Comparison of ENCODE assay signal across 8 cellular contexts in the genomic region with DNA sequence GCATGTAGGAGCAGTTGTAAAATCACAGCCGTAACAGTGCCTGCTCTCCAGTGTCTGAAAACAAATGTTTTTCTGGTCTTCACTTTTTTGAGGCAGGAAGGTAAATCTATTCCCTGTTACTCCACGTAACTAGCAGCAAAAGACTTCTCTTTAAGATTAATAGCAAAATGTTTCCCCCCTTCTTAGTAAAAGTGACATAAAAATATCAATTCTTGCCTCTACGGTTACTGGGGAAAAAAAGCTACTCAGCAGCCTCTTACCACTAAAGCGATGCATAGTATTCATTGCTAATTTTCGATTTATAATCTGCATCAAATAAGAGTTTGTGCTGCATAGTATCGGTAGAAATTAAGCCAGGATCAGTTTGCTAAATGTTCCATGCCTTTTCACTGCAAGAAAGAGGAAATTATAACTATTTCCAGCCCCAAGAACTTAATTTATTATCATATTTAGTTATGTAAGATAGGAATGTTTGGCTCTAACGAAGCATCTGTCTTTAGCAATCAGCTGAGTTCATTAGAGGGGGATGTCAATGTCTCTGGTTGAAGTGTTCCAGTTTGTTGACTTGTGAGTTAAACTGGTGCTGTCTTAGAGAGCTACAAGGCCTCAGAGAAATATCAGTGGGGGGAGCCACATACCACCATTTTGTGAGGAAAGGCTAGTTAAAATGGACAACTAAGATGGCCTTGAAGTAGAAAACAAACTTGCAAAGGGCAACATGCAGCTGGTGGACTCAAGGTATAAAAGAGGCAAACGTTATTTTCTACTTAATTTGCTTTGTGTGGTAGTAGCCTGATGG. TPM values are rescaled to one million over a fixed set of nuclear protein-coding genes. Genes with fewer than 3 reads are reported as not detected.
A peak's percentile ranks its signal among the peaks of the same experiment; 100 is the strongest.
DNase-seq lines count a peak whose midpoint lies in the region; FAIRE-seq and TF ChIP-seq lines count a peak whose summit lies in the region.

No MANE protein-coding gene starts in this region.

- peaks cover 10% of the 10 kb centered on the region; the same call in 1 of the 2 replicates for H3F3A ChIP-seq in PC-9 (ENCODE audit: insufficient read depth, low read depth)

- CTCF ChIA-PET in PC-9 (lab: Charles Lee), result interaction anchor here (3.1 kb wide), 1 partner anchor 12 kb away, joined by 12 read pairs; no protein-coding TSS in a partner anchor

- H2AFZ ChIP-seq in PC-9, result peak overlapping the region; percentile 96

- POLR2A ChIA-PET in PC-9 (lab: Charles Lee; ENCODE audit: unreplicated experiment), result interaction anchor here (0.6 to 0.8 kb wide), 3 partner anchors 143 to 291 kb away, joined by 3 to 6 read pairs (median 3); partner anchors contain the start of gene RWDD1

- H3K36me3 ChIP-seq in PC-9 (ENCODE audit: low read depth), result peaks cover 25% of the 10 kb centered on the region; the same call in 1 of the 2 replicates

- 0 out of 2 replicates have a peak, but pooled peaks have one; percentile 5 for TF ChIP-seq CTCF in PC-9 (conservative IDR thresholded peaks at IDR 0.05)
- no peak for TF ChIP-seq CTCF in coronary artery (IDR thresholded peaks at IDR 0.05)

- peaks cover 47% of the 10 kb centered on the region for H3K4me1 ChIP-seq in PC-9 (replicated peaks; ENCODE audit: insufficient read depth)

- TSS peak; percentile 68 for BruUV-seq in PC-9 (replicated peaks; lab: Mats Ljungman, UMichigan)

- H3K9me2 ChIP-seq in PC-9 (ENCODE audit: insufficient read depth), result no peaks in the 10 kb centered on the region

- no peak for FAIRE-seq in urothelium cell line (lab: Jason Lieb, UNC)

- peak overlapping the region; percentile 88 for H3K4me3 ChIP-seq in PC-9
- peak overlapping the region; percentile 97 for H3K4me3 ChIP-seq in coronary artery

- H3K27me3 ChIP-seq in PC-9 (ENCODE audit: insufficient read depth, low read depth), result no peaks in the 10 kb centered on the region

- peak overlapping the region; percentile 86 for H3K27ac ChIP-seq in PC-9
- peak overlapping the region; percentile 97 to 99 for H3K27ac ChIP-seq in coronary artery

- DNase-seq in DMS 273 (lab: John Stamatoyannopoulos, UW; ENCODE audit: unreplicated experiment) (peak; percentile 43), DMS 273 treated with DMSO at 0.1 percent for 48 hours (lab: John Stamatoyannopoulos, UW) (no peak), PC-9 (peak in 1 of 2 experiments; percentile 36), coronary artery (ENCODE audit: low spot score) (no peak), myocyte (ENCODE audit: low read depth) (peak; percentile 31), NCI-H774 (lab: John Stamatoyannopoulos, UW) (no peak), urothelium cell line (ENCODE audit: low spot score) (no peak)
- DNase-seq in NK-92 treated with Interleukin-12 subunit alpha and Interleukin-12 subunit beta, amount 100 ng/mL, for 24 hours (lab: John Stamatoyannopoulos, UW), result no peak

- H4K20me1 ChIP-seq in PC-9 (ENCODE audit: insufficient read depth), result peaks cover 33% of the 10 kb centered on the region

- H3K79me2 ChIP-seq in PC-9 (ENCODE audit: low read depth), result peaks cover 51% of the 10 kb centered on the region

- intact Hi-C loops in PC-9 (cut with micrococcal nuclease; ENCODE audit: unreplicated experiment), result no loop called here

- H3K9me3 ChIP-seq in PC-9 (ENCODE audit: insufficient read depth, low read depth), result no peaks in the 10 kb centered on the region

- peak overlapping the region; percentile 97 for H3K4me2 ChIP-seq in PC-9

RNA-seq across cellular contexts. Expression of gene TSPYL1, which starts 0.6 kb away (rescaled TPM):
- total RNA-seq in PC-9 (2021) (52.8 and 73.1 TPM in 2 replicates), myocyte (67.1 and 90.6 TPM in 2 replicates)
- polyA plus RNA-seq in myocyte (2012), result 59.2 TPM

RNA-seq across cellular contexts. Expression of gene TSPYL4, which starts 26.5 kb away (rescaled TPM):
- total RNA-seq in PC-9 (2021) (10.6 and 10.9 TPM in 2 replicates), myocyte (30.4 and 34.9 TPM in 2 replicates)
- polyA plus RNA-seq in myocyte (2012), result 29.8 TPM

Comparison
In these comparisons a context has a peak if more than half of its experiments do, and no peak if none do; other contexts are left out.
1. DNase-seq: peak in DMS 273 (single experiment) and myocyte (single experiment); none in DMS 273 treated with DMSO at 0.1 percent for 48 hours (single experiment), coronary artery (single experiment), NK-92 treated with Interleukin-12 subunit alpha and Interleukin-12 subunit beta, amount 100 ng/mL, for 24 hours (single experiment), NCI-H774 (single experiment) and urothelium cell line (single experiment).